8 cellular contexts compared by ENCODE assay signal in the genomic region with DNA sequence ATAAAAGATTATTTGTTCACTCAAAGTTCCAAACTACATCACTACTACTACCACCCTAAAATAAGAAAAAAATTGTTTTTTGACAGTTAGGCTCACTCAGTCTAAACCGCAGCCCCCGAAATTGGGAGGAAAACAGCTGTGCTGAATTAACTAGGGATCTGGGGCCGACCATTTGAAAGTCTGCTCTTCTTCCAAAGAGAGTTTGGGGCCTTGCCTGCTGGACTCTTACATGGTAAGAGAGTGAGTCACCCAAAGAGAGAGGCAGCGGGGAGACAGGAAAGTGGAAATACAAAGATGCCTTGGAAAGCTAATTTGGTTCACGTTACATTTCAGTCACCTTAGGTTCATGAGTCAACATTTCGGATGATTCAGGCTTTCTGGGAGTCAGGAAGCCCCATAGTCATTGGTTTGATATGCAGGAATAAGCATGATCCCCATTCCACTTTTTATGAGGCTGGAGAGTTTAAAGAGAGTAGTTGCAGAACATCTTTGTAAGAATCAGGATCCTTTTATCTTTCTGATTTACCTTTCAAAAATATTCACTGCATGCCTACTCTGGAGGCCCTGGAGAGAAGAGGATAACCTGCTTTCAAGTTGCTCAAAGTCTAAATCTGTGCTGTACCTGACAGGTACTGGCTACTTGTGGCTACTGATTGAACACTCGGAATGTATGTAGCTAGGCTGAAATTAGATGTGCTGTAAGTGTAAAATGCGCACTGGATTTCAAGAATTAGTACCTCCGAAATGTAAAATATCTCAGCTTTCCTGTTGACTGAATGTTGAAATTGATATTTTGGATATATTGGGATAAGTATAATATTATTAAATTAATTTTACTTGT. TPM values are rescaled to one million over a fixed set of nuclear protein-coding genes. Genes with fewer than 3 reads are reported as not detected.
DNase-seq lines count a peak whose midpoint lies in the region; ATAC-seq and TF ChIP-seq lines count a peak whose summit lies in the region.

No MANE protein-coding gene starts in this region.

- no peak for TF ChIP-seq CTCF in CD8-positive, alpha-beta T cell (IDR thresholded peaks at IDR 0.05)
- TF ChIP-seq CTCF in HL-60 (IDR thresholded peaks at IDR 0.05; ENCODE audit: insufficient read depth, low read length) (no peak), brain microvascular endothelial cell (IDR thresholded peaks at IDR 0.05; ENCODE audit: low read depth, low read length, missing control alignments) (no peak), retinal pigment epithelial cell (conservative IDR thresholded peaks at IDR 0.05; ENCODE audit: low read depth, low read length) (no peak)

- H3K4me1 ChIP-seq in CD8-positive, alpha-beta T cell (ENCODE audit: insufficient read depth, low read length): peaks cover 60% of the 10 kb centered on the region

- no peaks in the 10 kb centered on the region for H3K9me3 ChIP-seq in CD8-positive, alpha-beta T cell (ENCODE audit: low read length)

- POLR2A ChIA-PET in CD8-positive, alpha-beta T cell (lab: Charles Lee): interaction anchor here (0.7 to 2.9 kb wide), 14 partner anchors 10 to 468 kb away, joined by 3 to 15 read pairs (median 4); a partner anchor contains a TSS

- H3K27ac ChIP-seq in CD8-positive, alpha-beta T cell (ENCODE audit: low read depth, low read length): peak overlapping the region; percentile 83
- peak overlapping the region; percentile 74 for H3K27ac ChIP-seq in HL-60 (replicated peaks)
- H3K27ac ChIP-seq in brain microvascular endothelial cell: peak overlapping the region; percentile 99

- H3K27me3 ChIP-seq in CD8-positive, alpha-beta T cell (ENCODE audit: insufficient read depth, low read length): no peaks in the 10 kb centered on the region
- H3K27me3 ChIP-seq in HL-60 (ENCODE audit: insufficient read depth, poor library complexity, severe bottlenecking) (no peaks in the 10 kb centered on the region), brain microvascular endothelial cell (replicated peaks) (no peaks in the 10 kb centered on the region)

- CTCF ChIA-PET in CD8-positive, alpha-beta T cell (lab: Charles Lee): interaction anchor here (1.3 to 4.8 kb wide), 8 partner anchors 14 to 124 kb away, joined by 3 to 39 read pairs (median 6); no protein-coding TSS in a partner anchor

- intact Hi-C loops in CD8-positive, alpha-beta T cell (cut with DNase I, micrococcal nuclease): loop anchor here (2.0 to 10.0 kb wide), 10 partner anchors 81 to 1286 kb away; a partner anchor contains a TSS

- peaks cover 63% of the 10 kb centered on the region for H3K4me1 Mint-ChIP-seq in CD8-positive, alpha-beta T cell (ENCODE audit: low read depth)

- H3K9me3 Mint-ChIP-seq in CD8-positive, alpha-beta T cell: no peaks in the 10 kb centered on the region

- peak overlapping the region; percentile 100 for H3K4me3 Mint-ChIP-seq in CD8-positive, alpha-beta T cell

- H3K36me3 Mint-ChIP-seq in CD8-positive, alpha-beta T cell: peaks cover 8% of the 10 kb centered on the region

- no peak for ATAC-seq in CD8-positive, alpha-beta T cell
- no peak for ATAC-seq in HG03097 (IDR thresholded peaks at IDR 0.05; ENCODE audit: low FRiP score, unreplicated experiment)

- in situ Hi-C loops in SK-MEL-5 (cut with HindIII; ENCODE audit: low pct_unique_long_range_greater_than_20kb, low sequenced_read_pairs) (no loop called here), brain microvascular endothelial cell (cut with HindIII; ENCODE audit: low pct_ligation_motif_present, low sequenced_read_pairs) (no loop called here)

- H3K27ac Mint-ChIP-seq in CD8-positive, alpha-beta T cell: peak overlapping the region; percentile 100

- H3K36me3 ChIP-seq in CD8-positive, alpha-beta T cell (ENCODE audit: insufficient read depth, low read length): no peaks in the 10 kb centered on the region
- peaks cover 4% of the 10 kb centered on the region for H3K36me3 ChIP-seq in brain microvascular endothelial cell (replicated peaks)

- H3K4me3 ChIP-seq in CD8-positive, alpha-beta T cell (ENCODE audit: low read depth, low read length): peak overlapping the region; percentile 79
- H3K4me3 ChIP-seq in HL-60 (replicated peaks; ENCODE audit: insufficient read depth, low read length) (peak overlapping the region; percentile 69), brain microvascular endothelial cell (ENCODE audit: low read depth, low read length) (peak overlapping the region; percentile 93), iPS-11a (ENCODE audit: low read depth, low read length) (peak overlapping the region; percentile 50), retinal pigment epithelial cell (ENCODE audit: low read length) (peak overlapping the region; percentile 95)

- H3K27me3 Mint-ChIP-seq in CD8-positive, alpha-beta T cell (ENCODE audit: low read depth): no peaks in the 10 kb centered on the region

- DNase-seq in CD8-positive, alpha-beta T cell: peak in 6 of 7 experiments; percentile 15 to 53 (median 33)
- DNase-seq in HL-60 (ENCODE audit: low read depth in 1 of 2, low spot score in 1 of 2): peak in 1 of 2 experiments; percentile 47
- peak; percentile 88 for DNase-seq in SK-MEL-5 (ENCODE audit: low read depth, low spot score)
- DNase-seq in brain microvascular endothelial cell: peak; percentile 98
- peak; percentile 93 for DNase-seq in retinal pigment epithelial cell (ENCODE audit: low read depth)
- DNase-seq in GM19240 (ENCODE audit: insufficient read length, low spot score): no peak

RNA-seq across cellular contexts. Expression of a gene that starts 1.0 kb away (rescaled TPM):
- 10 to 100 TPM; 79.7 to 81.7 TPM for total RNA-seq in CD8-positive, alpha-beta T cell
- 117 and 120 TPM in 2 replicates for total RNA-seq in SK-MEL-5 (2014; rRNA removed; shearing (Covaris generic))
- polyA plus RNA-seq in SK-MEL-5 (2015; cell fraction: cytosol; rRNA removed): 274 and 292 TPM in 2 replicates
- polyA plus RNA-seq in SK-MEL-5 (2015; cell fraction: nucleus; rRNA removed): 85.9 and 130 TPM in 2 replicates
